Comparison of ENCODE assay signal across 20 cellular contexts in the genomic region with DNA sequence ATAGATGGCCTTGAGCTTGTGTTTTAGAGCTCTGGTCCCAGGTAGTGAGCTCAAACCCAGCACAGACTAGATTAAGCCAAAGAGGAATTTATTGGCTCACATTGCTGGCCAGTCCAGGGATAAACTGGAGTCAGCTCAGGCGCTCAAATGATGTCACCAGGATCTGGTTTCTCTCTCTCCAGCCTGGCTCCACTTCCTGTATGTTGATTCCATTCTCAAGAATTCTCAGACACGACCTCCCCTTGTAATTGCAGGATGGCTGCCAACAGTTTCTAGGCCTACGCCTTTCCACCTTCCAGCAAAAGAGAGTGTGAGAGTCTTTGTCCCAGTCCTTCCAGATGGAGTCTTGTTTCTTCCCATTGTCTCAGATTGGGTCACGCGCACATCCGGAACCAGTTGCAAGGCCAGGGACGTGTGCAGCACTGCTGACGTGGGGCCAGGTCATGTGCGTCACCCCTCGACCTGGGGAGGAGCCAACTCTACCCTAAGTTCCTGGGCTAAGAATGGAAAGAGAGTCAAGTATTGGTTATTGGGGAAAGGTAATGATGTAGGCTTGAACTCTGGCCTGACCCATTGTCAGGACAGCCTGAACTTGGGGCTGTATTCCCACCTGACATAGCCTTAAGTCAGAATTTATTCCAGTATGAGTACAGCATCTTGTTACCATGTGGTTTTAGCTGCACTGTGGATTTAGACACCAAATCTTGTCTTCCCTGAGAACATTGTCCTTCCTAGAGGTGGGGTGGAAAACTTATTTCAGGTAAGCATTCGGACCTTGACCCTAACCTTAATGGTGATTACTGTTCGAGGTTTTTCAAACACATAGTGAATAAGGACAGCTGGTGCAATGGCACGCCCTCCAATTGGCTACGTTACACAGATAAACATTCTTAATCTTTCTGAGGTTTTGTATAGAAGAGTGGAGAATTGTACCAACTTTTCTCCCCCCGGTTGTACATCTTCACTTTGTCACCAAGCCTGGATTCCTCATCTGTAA. TPM values are rescaled to one million over a fixed set of nuclear protein-coding genes. Genes with fewer than 3 reads are reported as not detected.
A peak's percentile ranks its signal among the peaks of the same experiment; 100 is the strongest.
DNase-seq lines count a peak whose midpoint lies in the region; ATAC-seq and TF ChIP-seq lines count a peak whose summit lies in the region.
"Had no signal": no experiment of that assay in that cellular context is flagged by ENCODE, and none has a peak within 500 bp of the region (broad histone marks: within the 10 kb centered on the region; RNA-seq: fewer than 3 reads in every experiment).

No MANE protein-coding gene starts in this region.

- no peak overlapping the region for H2BK12ac ChIP-seq in H9 (ENCODE audit: insufficient read length, low read depth, low read length)

- H3K36me3 Mint-ChIP-seq in H9 (ENCODE audit: insufficient read depth in 1 of 3, low read depth in 3 of 3), result no peaks in the 10 kb centered on the region
- H3K36me3 Mint-ChIP-seq: CD4-positive, alpha-beta memory T cell; natural killer cell had no signal

- no peak overlapping the region for H2BK120ac ChIP-seq in H9 (ENCODE audit: low read depth, low read length, poor library complexity, severe bottlenecking)

- no peaks in the 10 kb centered on the region for H3K9me3 Mint-ChIP-seq in H9
- H3K9me3 Mint-ChIP-seq: activated B cell treated with CpG ODN at 0.5 μM for 24 hours; activated T-helper 2 cell treated with anti-CD3 and anti-CD28 coated beads, Interferon-gamma antibody, Interleukin-2, Interleukin-4, amounts not matched to agents 10 μg/mL and 5 μg/mL and 100 μg/mL, durations not matched to agents 14 hours and 24 hours and 36 hours; CD4-positive, alpha-beta memory T cell; natural killer cell; T-helper 1 cell treated with Interleukin-12 subunit alpha and Interleukin-12 subunit beta and Interleukin-4 antibody, amounts not matched to agents 30 μg/mL and 1 μg/mL, for 36 hours had no signal

- no peak for TF ChIP-seq POLR2A in stomach (IDR thresholded peaks at IDR 0.05)
- TF ChIP-seq POLR2A in spleen (IDR thresholded peaks at IDR 0.05), result no peak

- no peak overlapping the region for H4K91ac ChIP-seq in H9 (ENCODE audit: insufficient read length, low read depth, low read length)

- H3K27me3 ChIP-seq in H9 (ENCODE audit: insufficient read depth, low read length) (no peaks in the 10 kb centered on the region), brain microvascular endothelial cell (replicated peaks) (no peaks in the 10 kb centered on the region), stomach (no peaks in the 10 kb centered on the region), spleen (replicated peaks in 1 of 7) (peaks cover 0 to 8% (median 0%) of the 10 kb centered on the region in 7 donors)

- H2AFZ ChIP-seq in H9 (ENCODE audit: low read length), result no peak overlapping the region

- H3K27ac Mint-ChIP-seq in H9, result peak overlapping the region in 1 of 3 experiments; percentile 30; a peak in 1 of 7 replicates
- H3K27ac Mint-ChIP-seq: activated B cell treated with CpG ODN at 0.5 μM for 24 hours; activated T-helper 2 cell treated with anti-CD3 and anti-CD28 coated beads, Interferon-gamma antibody, Interleukin-2, Interleukin-4, amounts not matched to agents 10 μg/mL and 5 μg/mL and 100 μg/mL, durations not matched to agents 14 hours and 24 hours and 36 hours; CD4-positive, alpha-beta memory T cell; natural killer cell; T-helper 1 cell treated with Interleukin-12 subunit alpha and Interleukin-12 subunit beta and Interleukin-4 antibody, amounts not matched to agents 30 μg/mL and 1 μg/mL, for 36 hours had no signal

- H3K27ac ChIP-seq in H9 (ENCODE audit: insufficient read length, low read depth, low read length) (no peak overlapping the region), brain microvascular endothelial cell (no peak overlapping the region), mesodermal cell (ENCODE audit: low read depth, low read length, severe bottlenecking) (peak overlapping the region; percentile 31), stomach (peak overlapping the region in 3 of 5 donors; percentile 43 to 80 (median 67)), spleen (no peak overlapping the region)
- H3K27ac ChIP-seq: prostate gland had no signal

- no peak overlapping the region for H3K56ac ChIP-seq in H9 (ENCODE audit: insufficient read length, low read depth, low read length)

- no peak overlapping the region for H3K4ac ChIP-seq in H9 (ENCODE audit: low read depth, low read length)

- H3K4me1 Mint-ChIP-seq in H9, result peaks cover under 1% of the 10 kb centered on the region in 2 experiments; a peak in 3 of 4 replicates
- H3K4me1 Mint-ChIP-seq: activated B cell treated with CpG ODN at 0.5 μM for 24 hours; CD4-positive, alpha-beta memory T cell; natural killer cell had no signal

- H3K18ac ChIP-seq in H9 (ENCODE audit: insufficient read length, low read depth, low read length), result no peak overlapping the region

- H3K23ac ChIP-seq in H9 (ENCODE audit: insufficient read length, low read depth, low read length), result no peak overlapping the region

- H2BK20ac ChIP-seq in H9 (ENCODE audit: low read depth, low read length, poor library complexity, severe bottlenecking), result no peak overlapping the region

- H3T11ph ChIP-seq in H9 (ENCODE audit: low read length), result no peak overlapping the region

- no peaks in the 10 kb centered on the region for H3K79me2 ChIP-seq in H9 (ENCODE audit: insufficient read depth, low read length)

- H3K9me3 ChIP-seq in H9 (ENCODE audit: control insufficient read depth, low read depth, low read length), result no peaks in the 10 kb centered on the region
- no peaks in the 10 kb centered on the region for H3K9me3 ChIP-seq in mesodermal cell (ENCODE audit: control insufficient read depth, low read length)
- H3K9me3 ChIP-seq in stomach, result no peaks in the 10 kb centered on the region
- H3K9me3 ChIP-seq in spleen, result no peaks in the 10 kb centered on the region
- H3K9me3 ChIP-seq: left lung, prostate gland had no signal

- H3K4me3 ChIP-seq in brain microvascular endothelial cell (ENCODE audit: low read depth, low read length), result no peak overlapping the region
- no peak overlapping the region for H3K4me3 ChIP-seq in mesodermal cell (ENCODE audit: extremely low read depth, insufficient read depth, low read length, poor library complexity, severe bottlenecking)
- H3K4me3 ChIP-seq in stomach, result no peak overlapping the region
- no peak overlapping the region for H3K4me3 ChIP-seq in spleen
- H3K4me3 ChIP-seq: left lung, prostate gland had no signal

- peaks cover 3% of the 10 kb centered on the region for H3K27me3 Mint-ChIP-seq in H9 (ENCODE audit: low read depth)

- no peaks in the 10 kb centered on the region for H3K23me2 ChIP-seq in H9 (ENCODE audit: insufficient read length, low read depth, low read length, poor library complexity, severe bottlenecking)

- no peak overlapping the region for H3K4me2 ChIP-seq in H9 (ENCODE audit: insufficient read depth, insufficient read length, low read length)

- WGBS in H9 (ENCODE audit: extremely low coverage, insufficient read length, low lambda C conversion rate), result no CpG with 5 or more reads among the region's 15 CpGs
- WGBS in mesodermal cell (ENCODE audit: insufficient coverage in 2 of 2), 2 experiments, result 95 to 98% methylated on average over 8 to 12 of the region's 15 CpGs
- WGBS in stomach, 5 donors, result 62 to 76% (median 68%) methylated on average over 15 of the region's 15 CpGs
- 81 to 89% (median 86%) methylated on average over 15 of the region's 15 CpGs for WGBS in spleen, 5 donors

- H3K4me1 ChIP-seq in H9 (ENCODE audit: insufficient read depth, low read length), result no peaks in the 10 kb centered on the region
- no peaks in the 10 kb centered on the region for H3K4me1 ChIP-seq in mesodermal cell (ENCODE audit: control insufficient read depth, insufficient read depth, low read length, poor library complexity, severe bottlenecking)
- peaks cover 0 to 38% (median 2%) of the 10 kb centered on the region in 4 donors for H3K4me1 ChIP-seq in stomach
- H3K4me1 ChIP-seq in spleen, result peaks cover 0 to 16% (median 0%) of the 10 kb centered on the region in 6 donors
- H3K4me1 ChIP-seq: left lung, prostate gland had no signal

- in situ Hi-C loops in brain microvascular endothelial cell (cut with HindIII; ENCODE audit: low pct_ligation_motif_present, low sequenced_read_pairs), result no loop called here

- DNase-seq in H9 (no peak), brain microvascular endothelial cell (peak; percentile 3), stomach (no peak), spleen (no peak), amniotic stem cell (lab: John Stamatoyannopoulos, UW) (no peak)
- no peak for DNase-seq in activated CD4-positive, CD25-positive, alpha-beta regulatory T cell treated with anti-CD3 and anti-CD28 coated beads, Interleukin-2, amount 50 U/mL, for 72 hours
- DNase-seq: activated B cell treated with CpG ODN at 0.5 μM for 24 hours; CD4-positive, alpha-beta memory T cell; left lung; natural killer cell; NCI-H187 treated with DMSO at 0.1 percent for 48 hours; NCI-H524 treated with DMSO at 0.1 percent for 48 hours; SHP77; stimulated activated naive CD4-positive, alpha-beta T cell treated with Interleukin-2 at 50 U/mL for 16 hours had no signal

- intact Hi-C loops in stomach (cut with DNase I; ENCODE audit: low total_unique reads), result no loop called here
- intact Hi-C loops in spleen (cut with DNase I; ENCODE audit: low total_unique reads), result no loop called here

- no peak overlapping the region for H2BK5ac ChIP-seq in H9 (ENCODE audit: insufficient read length, low read length)

- H4K20me1 ChIP-seq in H9 (ENCODE audit: control insufficient read depth, insufficient read depth, insufficient read length), result no peaks in the 10 kb centered on the region

- no peak overlapping the region for H2BK15ac ChIP-seq in H9 (ENCODE audit: low read depth, low read length)

- no peak for TF ChIP-seq EP300 in stomach (IDR thresholded peaks at IDR 0.05)

- peak overlapping the region; percentile 35 for H4K8ac ChIP-seq in H9 (replicated peaks; ENCODE audit: insufficient read length, low read depth, low read length)

- no peaks in the 10 kb centered on the region for H3K79me1 ChIP-seq in H9 (ENCODE audit: insufficient read depth, low read depth, low read length, poor library complexity, severe bottlenecking)

- no peak overlapping the region for H4K5ac ChIP-seq in H9 (ENCODE audit: insufficient read length, low read depth, low read length)

- TF ChIP-seq CTCF in H9 (conservative IDR thresholded peaks at IDR 0.05) (no peak), brain microvascular endothelial cell (IDR thresholded peaks at IDR 0.05; ENCODE audit: low read depth, low read length, missing control alignments) (no peak), stomach (IDR thresholded peaks at IDR 0.05) (no peak), spleen (IDR thresholded peaks at IDR 0.05 in 8 of 11, conservative IDR thresholded peaks at IDR 0.05 in 3 of 11) (no peak)

- H3K4me3 Mint-ChIP-seq in H9, result no peak overlapping the region
- H3K4me3 Mint-ChIP-seq: activated B cell treated with CpG ODN at 0.5 μM for 24 hours; CD4-positive, alpha-beta memory T cell; natural killer cell; T-helper 1 cell treated with Interleukin-12 subunit alpha and Interleukin-12 subunit beta and Interleukin-4 antibody, amounts not matched to agents 30 μg/mL and 1 μg/mL, for 36 hours had no signal

- H2AK5ac ChIP-seq in H9 (ENCODE audit: insufficient read length, low read length), result no peak overlapping the region

- no peaks in the 10 kb centered on the region for H3K36me3 ChIP-seq in brain microvascular endothelial cell (replicated peaks)
- H3K36me3 ChIP-seq in mesodermal cell (ENCODE audit: control insufficient read depth, insufficient read depth, low read length), result no peaks in the 10 kb centered on the region
- H3K36me3 ChIP-seq in stomach, result no peaks in the 10 kb centered on the region
- no peaks in the 10 kb centered on the region for H3K36me3 ChIP-seq in spleen
- H3K36me3 ChIP-seq: left lung, prostate gland had no signal

- H3K9ac ChIP-seq in H9 (ENCODE audit: extremely low read depth, insufficient read length, low read length), result no peak overlapping the region

- no peak overlapping the region for H3K14ac ChIP-seq in H9 (ENCODE audit: insufficient read depth, low read length)

- ATAC-seq in HG03095 (IDR thresholded peaks at IDR 0.05; ENCODE audit: unreplicated experiment), result no peak
- ATAC-seq: left lung, natural killer cell had no signal

RNA-seq across cellular contexts. Expression of gene CACNA1D, which starts 31.7 kb away (rescaled TPM):
- total RNA-seq in H9 (2021), result 1.9 and 3.5 TPM in 2 replicates
- 0.48 TPM for polyA plus RNA-seq in mesodermal cell (2013, experiment 1 of 2)
- 0.86 TPM for polyA plus RNA-seq in mesodermal cell (2013, experiment 2 of 2)
- 10 to 100 TPM in 4 of 5 donors, 1 to 10 TPM in 1; 5.2 to 36.5 (median 20.4) TPM for total RNA-seq in stomach
- under 1 TPM; 0.31 to 0.85 (median 0.61) TPM for polyA plus RNA-seq in stomach
- total RNA-seq in spleen, result 10 to 100 TPM in 6 of 7 donors, 1 to 10 TPM in 1; 4.3 to 89.3 (median 24.2) TPM
- polyA plus RNA-seq in spleen, result 1 to 10 TPM in 2 of 3 donors, under 1 TPM in 1; 0.55 to 3.5 (median 2.8) TPM
- total RNA-seq: CD4-positive, alpha-beta memory T cell; fibroblast of villous mesenchyme had no signal

Comparison
In these comparisons a context has a peak if more than half of its experiments do, and no peak if none do; other contexts are left out.
1. H3K27ac ChIP-seq: peak in mesodermal cell (single experiment) and stomach (3 of 5); none in H9 (single experiment), brain microvascular endothelial cell (single experiment) and spleen (0 of 8).